ENCODE assay signal across 8 cellular contexts in genomic region chr12:93520454-93520853, GRCh38.
"Had no signal": no experiment of that assay in that cellular context is flagged by ENCODE, and none has a peak within 500 bp of the region (broad histone marks: within the 10 kb centered on the region; RNA-seq: fewer than 3 reads in every experiment).

No MANE protein-coding gene starts in this region.

- DNase-seq: GM23248, GOT3, H7, HFFc6, IMR-90, KBM-7 had no signal

- H3K9me3 ChIP-seq: HAP-1 had no signal

- H3K4me3 ChIP-seq: GM23248, HAP-1 had no signal

- FAIRE-seq: HTR-8/SVneo had no signal

- H3K36me3 ChIP-seq: HAP-1 had no signal

- H3K27ac ChIP-seq: GM23248 had no signal
